In the genomic region with DNA sequence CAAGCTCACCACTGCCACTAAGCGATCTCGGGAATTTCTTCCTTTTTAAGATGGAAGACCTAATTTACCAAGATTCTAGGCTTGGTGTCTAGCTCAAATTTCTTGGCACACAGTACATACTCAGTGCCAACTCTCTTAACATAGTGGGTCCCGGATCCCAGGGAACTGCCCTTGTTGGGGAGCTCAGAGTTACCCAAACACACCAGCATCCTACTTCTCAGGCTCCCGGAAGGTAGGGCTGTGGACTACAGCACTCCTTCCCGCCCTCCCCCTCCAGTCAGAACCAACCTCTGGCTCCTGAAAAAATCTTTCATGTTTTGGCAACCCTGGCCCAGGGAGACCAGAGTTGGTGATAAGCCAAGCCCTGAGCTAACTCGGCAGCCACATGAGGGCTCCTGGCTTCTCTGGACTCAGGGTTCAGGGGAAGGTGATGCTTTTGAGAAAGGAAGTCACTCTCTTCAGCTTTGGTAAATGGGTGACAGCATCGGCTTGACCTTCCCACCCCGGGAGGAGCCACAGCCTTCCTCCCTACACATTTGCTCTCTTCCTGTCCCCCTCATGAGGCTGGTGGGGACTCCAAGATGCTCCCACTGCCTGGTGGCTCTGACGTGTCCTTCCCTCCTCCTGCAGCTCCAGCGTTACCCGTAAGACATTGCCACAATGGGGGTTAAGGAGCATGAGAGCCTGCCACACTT, we compare ENCODE assay signal across 17 cellular contexts. TPM values are rescaled to one million over a fixed set of nuclear protein-coding genes. Genes with fewer than 3 reads are reported as not detected.
DNase-seq lines count a peak whose midpoint lies in the region; ATAC-seq and TF ChIP-seq lines count a peak whose summit lies in the region.
"Had no signal": no experiment of that assay in that cellular context is flagged by ENCODE, and none has a peak within 500 bp of the region (broad histone marks: within the 10 kb centered on the region; RNA-seq: fewer than 3 reads in every experiment).

No MANE protein-coding gene starts in this region.

- no peak overlapping the region for H2BK120ac ChIP-seq in trophoblast cell (ENCODE audit: insufficient read depth, low read length, poor library complexity)

- no peaks in the 10 kb centered on the region for H3K27me3 ChIP-seq in WERI-Rb-1 (ENCODE audit: insufficient read depth, low read depth, severe bottlenecking)
- H3K27me3 ChIP-seq in trophoblast cell (ENCODE audit: insufficient read depth, low read length): no peaks in the 10 kb centered on the region

- CTCF ChIA-PET in activated naive CD4-positive, alpha-beta T cell treated with anti-CD3 and anti-CD28 coated beads for 36 hours (lab: Charles Lee): interaction anchor here (1.1 to 1.2 kb wide), 3 partner anchors 22 to 367 kb away, joined by 3 to 6 read pairs (median 3); no protein-coding TSS in a partner anchor
- CTCF ChIA-PET in WTC11 (lab: Charles Lee): interaction anchor here (0.8 to 2.8 kb wide), 5 partner anchors 30 to 366 kb away, joined by 3 to 10 read pairs (median 3); no protein-coding TSS in a partner anchor

- ATAC-seq in WTC11: no peak
- ATAC-seq in HG02642 (IDR thresholded peaks at IDR 0.05; ENCODE audit: poor library complexity, unreplicated experiment): no peak

- H3K9me3 ChIP-seq in WERI-Rb-1 (ENCODE audit: severe bottlenecking): no peaks in the 10 kb centered on the region
- H3K9me3 ChIP-seq in trophoblast cell (ENCODE audit: insufficient read depth, low read depth, low read length): peaks cover 2% of the 10 kb centered on the region

- no peak overlapping the region for H2BK12ac ChIP-seq in trophoblast cell (ENCODE audit: low read length)

- H3K23ac ChIP-seq in trophoblast cell (ENCODE audit: low read length): no peak overlapping the region

- H3K9me3 Mint-ChIP-seq in activated naive CD4-positive, alpha-beta T cell treated with anti-CD3 and anti-CD28 coated beads for 36 hours: no peaks in the 10 kb centered on the region
- H3K9me3 Mint-ChIP-seq in WTC11: no peaks in the 10 kb centered on the region
- H3K9me3 Mint-ChIP-seq: stimulated activated naive CD8-positive, alpha-beta T cell treated with anti-CD3 and anti-CD28 coated beads, Interleukin-15, Interleukin-2, amounts not matched to agents 100 ng/mL and 50 ng/mL, for 24 hours had no signal

- no peak overlapping the region for H2BK5ac ChIP-seq in trophoblast cell (ENCODE audit: low read depth, low read length, poor library complexity)

- no peak for DNase-seq in activated naive CD4-positive, alpha-beta T cell treated with anti-CD3 and anti-CD28 coated beads for 36 hours
- DNase-seq in activated naive CD4-positive, alpha-beta T cell treated with Interleukin-2 at 50 U/mL for 16 hours: no peak
- DNase-seq in WTC11 (ENCODE audit: low spot score): no peak
- DNase-seq in iris pigment epithelial cell (ENCODE audit: low read depth): peak; percentile 14
- no peak for DNase-seq in WERI-Rb-1
- no peak for DNase-seq in trophoblast cell
- no peak for DNase-seq in NCI-H748 treated with DMSO at 0.1 percent for 48 hours (lab: John Stamatoyannopoulos, UW)
- DNase-seq: activated CD4-positive, alpha-beta T cell treated with anti-CD3 and anti-CD28 coated beads, Interleukin-2, amount 50 U/mL, for 1 hour; HCEC 1CT; midbrain; NCI-H1694 treated with DMSO at 0.1 percent for 48 hours; NCI-H524 treated with DMSO at 0.1 percent for 48 hours; occipital lobe had no signal

- peaks cover 62% of the 10 kb centered on the region for H3K36me3 ChIP-seq in WERI-Rb-1
- peaks cover 25 to 38% of the 10 kb centered on the region in 2 experiments for H3K36me3 ChIP-seq in trophoblast cell (ENCODE audit: control insufficient read depth in 1 of 2, insufficient read depth in 2 of 2, low read length in 2 of 2)

- no peak overlapping the region for H2AK5ac ChIP-seq in trophoblast cell (ENCODE audit: low read length)

- no peak overlapping the region for H3K4me3 Mint-ChIP-seq in activated naive CD4-positive, alpha-beta T cell treated with anti-CD3 and anti-CD28 coated beads for 36 hours
- H3K4me3 Mint-ChIP-seq in WTC11: no peak overlapping the region
- H3K4me3 Mint-ChIP-seq: stimulated activated naive CD8-positive, alpha-beta T cell treated with anti-CD3 and anti-CD28 coated beads, Interleukin-15, Interleukin-2, amounts not matched to agents 100 ng/mL and 50 ng/mL, for 24 hours had no signal

- no peak overlapping the region for H4K12ac ChIP-seq in trophoblast cell (ENCODE audit: low read depth, low read length)

- no peaks in the 10 kb centered on the region for H3K4me1 ChIP-seq in trophoblast cell (ENCODE audit: control insufficient read depth in 1 of 2, insufficient read depth in 2 of 2, low read length in 2 of 2)

- H3K36me3 Mint-ChIP-seq in activated naive CD4-positive, alpha-beta T cell treated with anti-CD3 and anti-CD28 coated beads for 36 hours (ENCODE audit: low read depth): peaks cover 44% of the 10 kb centered on the region
- peaks cover 28% of the 10 kb centered on the region for H3K36me3 Mint-ChIP-seq in WTC11

- H3K79me2 ChIP-seq in trophoblast cell (ENCODE audit: control insufficient read depth, insufficient read depth, low read length, poor library complexity): no peaks in the 10 kb centered on the region

- TF ChIP-seq CTCF in WTC11 (IDR thresholded peaks at IDR 0.05): no peak
- TF ChIP-seq CTCF in WERI-Rb-1 (IDR thresholded peaks at IDR 0.05; ENCODE audit: low read depth, low read length): no peak

- H3K27me3 Mint-ChIP-seq in activated naive CD4-positive, alpha-beta T cell treated with anti-CD3 and anti-CD28 coated beads for 36 hours (ENCODE audit: low read depth): no peaks in the 10 kb centered on the region
- no peaks in the 10 kb centered on the region for H3K27me3 Mint-ChIP-seq in WTC11 (ENCODE audit: low read depth)
- H3K27me3 Mint-ChIP-seq: stimulated activated naive CD8-positive, alpha-beta T cell treated with anti-CD3 and anti-CD28 coated beads, Interleukin-15, Interleukin-2, amounts not matched to agents 100 ng/mL and 50 ng/mL, for 24 hours had no signal

- H3K4me1 Mint-ChIP-seq in activated naive CD4-positive, alpha-beta T cell treated with anti-CD3 and anti-CD28 coated beads for 36 hours (ENCODE audit: low read depth): peaks cover 30% of the 10 kb centered on the region
- H3K4me1 Mint-ChIP-seq in WTC11: no peaks in the 10 kb centered on the region

- H3K18ac ChIP-seq in trophoblast cell (ENCODE audit: low read length): no peak overlapping the region

- H4K91ac ChIP-seq in trophoblast cell (ENCODE audit: low read depth, low read length): no peak overlapping the region

- POLR2A ChIA-PET in WTC11 (lab: Charles Lee): interaction anchor here (0.9 to 1.3 kb wide), 2 partner anchors 9 to 299 kb away, joined by 3 to 5 read pairs; a partner anchor contains a TSS

- H3K27ac ChIP-seq in WERI-Rb-1 (no peak overlapping the region), trophoblast cell (ENCODE audit: low read depth, low read length) (no peak overlapping the region)
- H3K27ac ChIP-seq: KMS-11 had no signal

- intact Hi-C loops in activated naive CD4-positive, alpha-beta T cell treated with anti-CD3 and anti-CD28 coated beads for 36 hours (cut with micrococcal nuclease): loop anchor here (5.0 kb wide), 2 partner anchors 457 to 627 kb away; no protein-coding TSS in a partner anchor

- no peak overlapping the region for H3K4me2 ChIP-seq in trophoblast cell (ENCODE audit: low read length)
- H3K4me2 ChIP-seq: KMS-11, smooth muscle cell had no signal

- peak overlapping the region; percentile 22 for H3K27ac Mint-ChIP-seq in activated naive CD4-positive, alpha-beta T cell treated with anti-CD3 and anti-CD28 coated beads for 36 hours
- H3K27ac Mint-ChIP-seq in WTC11: peak overlapping the region; percentile 11; the same call in 1 of the 2 replicates
- H3K27ac Mint-ChIP-seq: stimulated activated naive CD8-positive, alpha-beta T cell treated with anti-CD3 and anti-CD28 coated beads, Interleukin-15, Interleukin-2, amounts not matched to agents 100 ng/mL and 50 ng/mL, for 24 hours had no signal

- H3K9ac ChIP-seq in trophoblast cell (ENCODE audit: low read length): no peak overlapping the region
- H3K9ac ChIP-seq: KMS-11 had no signal

- no peak overlapping the region for H3K4ac ChIP-seq in trophoblast cell (ENCODE audit: low read depth, low read length)

- no peaks in the 10 kb centered on the region for H3K79me1 ChIP-seq in trophoblast cell (ENCODE audit: low read length)

- no peak overlapping the region for H4K8ac ChIP-seq in trophoblast cell (ENCODE audit: low read depth, low read length)

- H3K4me3 ChIP-seq in WERI-Rb-1 (ENCODE audit: low read depth, low read length) (no peak overlapping the region), trophoblast cell (ENCODE audit: low read depth, low read length) (no peak overlapping the region)
- H3K4me3 ChIP-seq: smooth muscle cell had no signal

- no peak overlapping the region for H2AFZ ChIP-seq in trophoblast cell (ENCODE audit: insufficient read depth, low read length, poor library complexity)

- WGBS in trophoblast cell (ENCODE audit: extremely low coverage, insufficient coverage, insufficient read length): no CpG with 5 or more reads among the region's 11 CpGs

- no peak overlapping the region for H3K14ac ChIP-seq in trophoblast cell (ENCODE audit: low read length)

TF ChIP-seq in WTC11, 78 proteins besides CTCF, POLR2A, EP300 and RAD21 (continues in another document):
- TF ChIP-seq GTF2I (CRISPR knock-in tag; conservative IDR thresholded peaks at IDR 0.05): no peak
- TF ChIP-seq, protein P1, sequence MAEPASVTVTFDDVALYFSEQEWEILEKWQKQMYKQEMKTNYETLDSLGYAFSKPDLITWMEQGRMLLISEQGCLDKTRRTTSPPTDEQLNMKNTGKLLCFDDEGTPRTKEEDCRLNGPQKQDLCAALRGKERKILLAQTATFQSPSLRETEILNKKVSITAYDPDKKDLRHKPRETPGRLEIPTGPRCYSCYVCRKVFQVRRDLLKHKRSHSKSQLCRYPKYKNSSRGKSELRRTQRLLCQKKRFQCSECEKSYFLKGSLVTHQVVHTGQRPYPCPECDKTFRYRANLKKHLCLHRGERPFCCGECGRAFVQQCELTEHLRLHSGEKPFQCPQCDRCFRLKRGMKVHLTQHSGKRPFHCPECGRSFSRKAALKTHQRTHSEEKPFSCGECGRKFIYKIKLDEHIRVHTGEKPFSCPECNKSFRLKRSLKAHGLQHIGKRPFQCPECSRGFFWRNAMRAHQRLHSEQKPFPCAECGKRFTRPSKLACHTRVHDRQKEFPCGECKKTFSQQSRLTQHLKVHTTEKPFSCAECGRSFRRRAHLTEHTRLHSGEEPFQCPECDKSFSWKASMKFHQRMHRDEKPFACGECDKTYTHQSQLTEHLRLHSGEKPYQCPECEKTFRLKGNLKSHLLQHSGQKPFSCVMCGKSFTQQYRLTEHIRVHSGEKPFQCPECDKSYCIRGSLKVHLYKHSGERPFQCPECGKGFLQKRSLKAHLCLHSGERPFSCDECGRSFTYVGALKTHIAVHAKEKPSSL (CRISPR knock-in tag; conservative IDR thresholded peaks at IDR 0.05): no peak

RNA-seq across cellular contexts. Expression of a gene that starts 8.8 kb away (rescaled TPM):
- 100 to 1,000 TPM; 174 to 177 TPM for total RNA-seq in activated naive CD4-positive, alpha-beta T cell treated with anti-CD3 and anti-CD28 coated beads for 36 hours
- 42.3 to 46.6 TPM (median 42.8 TPM) in 3 replicates for total RNA-seq in WTC11 (2021)
- 175 and 189 TPM in 2 replicates for polyA plus RNA-seq in trophoblast cell (2013)
